ENCODE assay signal across 12 cellular contexts in genomic region chr3:122091602-122092006, GRCh38. TPM values are rescaled to one million over a fixed set of nuclear protein-coding genes. Genes with fewer than 3 reads are reported as not detected.
A peak's percentile ranks its signal among the peaks of the same experiment; 100 is the strongest.
DNase-seq lines count a peak whose midpoint lies in the region; ATAC-seq and TF ChIP-seq lines count a peak whose summit lies in the region.
"Had no signal": no experiment of that assay in that cellular context is flagged by ENCODE, and none has a peak within 500 bp of the region (broad histone marks: within the 10 kb centered on the region; RNA-seq: fewer than 3 reads in every experiment).

No MANE protein-coding gene starts in this region.

- H3K4me3 ChIP-seq in left ventricle myocardium inferior: no peak overlapping the region
- H3K4me3 ChIP-seq in Peyer's patch: no peak overlapping the region
- H3K4me3 ChIP-seq in aorta (ENCODE audit: low read length in 2 of 2): no peak overlapping the region
- H3K4me3 ChIP-seq: adrenal gland had no signal

- intact Hi-C loops in left ventricle myocardium superior (cut with micrococcal nuclease): no loop called here
- intact Hi-C loops in left ventricle myocardium inferior (cut with micrococcal nuclease): no loop called here
- intact Hi-C loops in aorta (cut with DNase I): no loop called here

- H3K9me3 ChIP-seq in left ventricle myocardium inferior (replicated peaks) (no peaks in the 10 kb centered on the region), Peyer's patch (no peaks in the 10 kb centered on the region), aorta (ENCODE audit: control insufficient read depth, low read length) (no peaks in the 10 kb centered on the region)
- H3K9me3 ChIP-seq: adrenal gland had no signal

- TF ChIP-seq CTCF in left ventricle myocardium inferior (IDR thresholded peaks at IDR 0.05; ENCODE audit: borderline replicate concordance) (no peak), Peyer's patch (IDR thresholded peaks at IDR 0.05) (no peak)

- 30 to 38% methylated on average over 1 of the region's 1 CpG for WGBS in aorta, 2 donors

- ATAC-seq in left ventricle myocardium superior: peak; percentile 63
- ATAC-seq in HG02981 (IDR thresholded peaks at IDR 0.05; ENCODE audit: unreplicated experiment): peak; percentile 43
- ATAC-seq in aorta (ENCODE audit: low FRiP score): peak; percentile 44

- H3K27ac ChIP-seq in left ventricle myocardium inferior (replicated peaks) (no peak overlapping the region), Peyer's patch (peak overlapping the region in 1 of 4 donors; percentile 21), aorta (ENCODE audit: low read depth in 1 of 2, low read length in 2 of 2) (no peak overlapping the region)

- H3K27me3 ChIP-seq in left ventricle myocardium inferior (ENCODE audit: low read depth) (peaks cover 11% of the 10 kb centered on the region), Peyer's patch (no peaks in the 10 kb centered on the region), aorta (ENCODE audit: control insufficient read depth in 1 of 2, insufficient read depth in 2 of 2, low read length in 1 of 2) (peaks cover 0 to 1% of the 10 kb centered on the region in 2 donors)
- H3K27me3 ChIP-seq: adrenal gland had no signal

- peak; percentile 26 for DNase-seq in left ventricle myocardium superior
- no peak for DNase-seq in left ventricle myocardium inferior
- peak in 2 of 3 donors; percentile 46 to 55 for DNase-seq in Peyer's patch
- DNase-seq in aorta: no peak
- no peak for DNase-seq in NCI-H748 treated with DMSO at 0.1 percent for 48 hours (lab: John Stamatoyannopoulos, UW)
- DNase-seq in NCI-H146 (lab: John Stamatoyannopoulos, UW): no peak
- DNase-seq in DMS153 (lab: John Stamatoyannopoulos, UW): no peak
- DNase-seq: CD8-positive, alpha-beta memory T cell; NCI-H1092 had no signal

- TF ChIP-seq POLR2A in Peyer's patch (IDR thresholded peaks at IDR 0.05): no peak

- H3K36me3 ChIP-seq in left ventricle myocardium inferior (no peaks in the 10 kb centered on the region), Peyer's patch (no peaks in the 10 kb centered on the region), aorta (ENCODE audit: control insufficient read depth in 1 of 2, insufficient read depth in 2 of 2, low read length in 1 of 2) (no peaks in the 10 kb centered on the region)
- H3K36me3 ChIP-seq: adrenal gland had no signal

- no peaks in the 10 kb centered on the region for H3K4me1 ChIP-seq in left ventricle myocardium inferior
- H3K4me1 ChIP-seq in Peyer's patch: no peaks in the 10 kb centered on the region
- H3K4me1 ChIP-seq in aorta (ENCODE audit: control insufficient read depth in 1 of 2, insufficient read depth in 2 of 2, low read length in 2 of 2): no peaks in the 10 kb centered on the region
- H3K4me1 ChIP-seq: adrenal gland had no signal

RNA-seq across cellular contexts. Expression of gene CD86, which starts 36.4 kb away (rescaled TPM):
- 4.4 TPM for total RNA-seq in left ventricle myocardium superior
- 3.6 TPM for total RNA-seq in left ventricle myocardium inferior
- 10 to 100 TPM in 1 of 4 donors, 1 to 10 TPM in 1, not detected in 2; 1.7 to 10.7 TPM for total RNA-seq in Peyer's patch
- total RNA-seq in aorta: 10 to 100 TPM; 11.9 to 19.7 TPM
- 1 to 10 TPM; 2.6 to 6.3 TPM for polyA plus RNA-seq in aorta
- total RNA-seq: fibroblast of lung had no signal
- polyA plus RNA-seq: CD8-positive, alpha-beta memory T cell; fibroblast of lung had no signal

Comparison
In these comparisons a context has a peak if more than half of its experiments do, and no peak if none do; other contexts are left out.
1. DNase-seq: peak in left ventricle myocardium superior (single experiment) and Peyer's patch (2 of 3); none in left ventricle myocardium inferior (single experiment), aorta (0 of 2), NCI-H748 treated with DMSO at 0.1 percent for 48 hours (single experiment), NCI-H146 (single experiment) and DMS153 (single experiment).
2. Peak in every context shown above with its lines, with median percentiles within 50 percentile points of each other: ATAC-seq.